In the genomic region with DNA sequence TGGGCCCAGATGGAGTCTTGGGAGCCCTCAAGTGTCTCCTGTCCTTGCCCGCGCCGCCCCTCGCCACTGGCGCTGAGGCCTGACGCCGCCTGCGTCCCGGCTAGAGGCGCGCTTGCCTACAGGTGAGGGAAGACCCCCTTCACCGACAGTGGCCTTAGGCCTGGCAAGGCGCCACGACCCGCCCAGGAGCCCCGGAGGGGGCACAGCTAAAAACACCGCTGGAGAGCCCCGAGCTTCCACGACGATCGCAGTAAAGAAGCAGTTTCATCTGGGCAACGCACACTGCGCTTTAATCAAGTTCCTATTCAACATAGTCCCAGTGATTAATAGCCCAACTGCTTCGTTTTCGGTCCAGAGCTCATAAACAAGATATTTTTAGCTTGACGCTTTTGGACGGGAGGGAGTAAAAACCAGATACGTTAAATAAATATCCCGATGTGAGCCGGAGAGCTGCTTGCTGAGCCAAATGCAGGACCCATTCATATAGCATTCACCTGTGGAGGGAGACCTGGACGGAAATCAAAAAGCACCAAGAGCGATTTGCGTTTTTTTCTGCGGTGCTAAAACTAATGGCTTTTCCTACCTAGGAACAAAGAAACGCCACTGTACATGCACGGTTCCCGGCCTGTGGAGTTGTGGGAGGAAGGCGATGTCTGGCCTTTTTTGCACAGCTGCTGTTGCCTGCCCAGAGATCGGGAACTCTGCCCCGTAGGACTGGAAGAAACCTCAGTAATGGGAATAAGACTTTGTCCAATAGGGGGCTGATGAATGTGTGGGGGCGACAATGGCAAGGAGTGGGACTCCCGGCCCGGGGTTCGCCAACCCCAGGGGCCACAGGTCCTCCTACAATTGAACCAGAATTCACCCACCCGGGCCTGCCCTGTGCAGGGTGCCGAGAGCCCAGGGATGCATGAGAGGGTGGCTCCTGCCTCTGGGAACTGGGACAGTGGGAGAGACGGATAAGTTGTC, we compare ENCODE assay signal across 9 cellular contexts. TPM values are rescaled to one million over a fixed set of nuclear protein-coding genes. Genes with fewer than 3 reads are reported as not detected.
DNase-seq lines count a peak whose midpoint lies in the region; ATAC-seq and TF ChIP-seq lines count a peak whose summit lies in the region.
"Had no signal": no experiment of that assay in that cellular context is flagged by ENCODE, and none has a peak within 500 bp of the region (broad histone marks: within the 10 kb centered on the region; RNA-seq: fewer than 3 reads in every experiment).

No MANE protein-coding gene starts in this region.

- intact Hi-C loops in A673 (cut with micrococcal nuclease; ENCODE audit: unreplicated experiment), result no loop called here
- intact Hi-C loops in esophagus squamous epithelium (cut with DNase I), result loop anchor here (5.0 kb wide), 1 partner anchor 68 kb away; the partner anchor contains the start of gene CEBPG
- intact Hi-C loops in naive thymus-derived CD4-positive, alpha-beta T cell (cut with micrococcal nuclease), result loop anchor here in 1 of 2 donors (2.0 to 10.0 kb wide), 2 partner anchors 69 kb away; partner anchors contain the start of gene CEBPG

- peaks cover 18 to 56% (median 39%) of the 10 kb centered on the region in 5 donors for H3K27me3 Mint-ChIP-seq in naive thymus-derived CD4-positive, alpha-beta T cell

- no peaks in the 10 kb centered on the region for H3K9me3 Mint-ChIP-seq in naive thymus-derived CD4-positive, alpha-beta T cell
- H3K9me3 Mint-ChIP-seq: activated CD4-positive, alpha-beta T cell treated with anti-CD3 and anti-CD28 coated beads, Interleukin-2, amount 10 ng/mL, durations not matched to agents 7 days and 5 days had no signal

- DNase-seq in A673 (ENCODE audit: low spot score), result no peak
- DNase-seq in LNCaP clone FGC (ENCODE audit: low read depth), result no peak
- no peak for DNase-seq in esophagus squamous epithelium (lab: John Stamatoyannopoulos, UW)
- DNase-seq in naive thymus-derived CD4-positive, alpha-beta T cell, result no peak
- no peak for DNase-seq in NCI-H146 treated with DMSO at 0.1 percent for 48 hours (lab: John Stamatoyannopoulos, UW; ENCODE audit: unreplicated experiment)
- DNase-seq in retina, result no peak
- no peak for DNase-seq in stimulated activated CD4-positive, alpha-beta T cell treated with anti-CD3 and anti-CD28 coated beads, Interleukin-1b, Interleukin-23, amount 100 ng/mL, for 48 hours
- DNase-seq: activated CD4-positive, alpha-beta T cell treated with anti-CD3 and anti-CD28 coated beads, Interleukin-2, amount 10 ng/mL, durations not matched to agents 7 days and 5 days had no signal

- H3K36me3 Mint-ChIP-seq in naive thymus-derived CD4-positive, alpha-beta T cell, result no peaks in the 10 kb centered on the region

- peak overlapping the region in 1 of 9 donors; percentile 45 for H3K27ac Mint-ChIP-seq in naive thymus-derived CD4-positive, alpha-beta T cell
- H3K27ac Mint-ChIP-seq: activated CD4-positive, alpha-beta T cell treated with anti-CD3 and anti-CD28 coated beads, Interleukin-2, amount 10 ng/mL, durations not matched to agents 7 days and 5 days had no signal

- peak overlapping the region in 6 of 10 donors; percentile 39 to 78 (median 52) for H3K4me3 Mint-ChIP-seq in naive thymus-derived CD4-positive, alpha-beta T cell
- H3K4me3 Mint-ChIP-seq: activated CD4-positive, alpha-beta T cell treated with anti-CD3 and anti-CD28 coated beads, Interleukin-2, amount 10 ng/mL, durations not matched to agents 7 days and 5 days had no signal

- no peaks in the 10 kb centered on the region for H3K9me3 ChIP-seq in A673 (ENCODE audit: low read depth, low read length, poor library complexity, severe bottlenecking)
- no peaks in the 10 kb centered on the region for H3K9me3 ChIP-seq in esophagus squamous epithelium
- no peaks in the 10 kb centered on the region for H3K9me3 ChIP-seq in naive thymus-derived CD4-positive, alpha-beta T cell (ENCODE audit: control insufficient read depth in 2 of 3, low read length in 3 of 3)

- POLR2A ChIA-PET in A673 (lab: Charles Lee; ENCODE audit: low non-redundant PET), result interaction anchor here (0.6 to 0.7 kb wide), 2 partner anchors 24 to 462 kb away, joined by 3 read pairs; no protein-coding TSS in a partner anchor
- POLR2A ChIA-PET in naive thymus-derived CD4-positive, alpha-beta T cell (lab: Charles Lee), result no interaction called here

- 39 to 46% methylated on average over 23 of the region's 47 CpGs for WGBS in esophagus squamous epithelium, 2 donors

- H3K27me3 ChIP-seq in A673 (replicated peaks; ENCODE audit: insufficient read depth, low read depth, low read length, poor library complexity), result peaks cover 34% of the 10 kb centered on the region
- peaks cover 0 to 28% (median 0%) of the 10 kb centered on the region in 4 donors for H3K27me3 ChIP-seq in esophagus squamous epithelium
- H3K27me3 ChIP-seq in naive thymus-derived CD4-positive, alpha-beta T cell (ENCODE audit: control insufficient read depth in 2 of 2, insufficient read depth in 2 of 2, low read length in 2 of 2), result no peaks in the 10 kb centered on the region

- H3K4me3 ChIP-seq in A673 (ENCODE audit: low read depth, low read length, poor library complexity, severe bottlenecking), result peak overlapping the region; percentile 68
- H3K4me3 ChIP-seq in LNCaP clone FGC (ENCODE audit: low read depth, low read length), result peak overlapping the region; percentile 76
- H3K4me3 ChIP-seq in esophagus squamous epithelium, result peak overlapping the region; percentile 78 to 94 (median 87)
- H3K4me3 ChIP-seq in naive thymus-derived CD4-positive, alpha-beta T cell (ENCODE audit: low read length), result no peak overlapping the region

- no peak for ATAC-seq in naive thymus-derived CD4-positive, alpha-beta T cell
- no peak for ATAC-seq in HG02973 (IDR thresholded peaks at IDR 0.05; ENCODE audit: unreplicated experiment)

- CTCF ChIA-PET in A673 (lab: Charles Lee), result no interaction called here
- CTCF ChIA-PET in naive thymus-derived CD4-positive, alpha-beta T cell (lab: Charles Lee), result no interaction called here

- no peak overlapping the region for H3K27ac ChIP-seq in A673 (ENCODE audit: low read depth, low read length, poor library complexity, severe bottlenecking)
- H3K27ac ChIP-seq in esophagus squamous epithelium, result peak overlapping the region; percentile 85 to 95 (median 90)
- no peak overlapping the region for H3K27ac ChIP-seq in naive thymus-derived CD4-positive, alpha-beta T cell (ENCODE audit: low read depth, low read length)

- no peaks in the 10 kb centered on the region for H3K4me1 ChIP-seq in A673 (ENCODE audit: insufficient read depth, low read length, poor library complexity, severe bottlenecking)
- H3K4me1 ChIP-seq in esophagus squamous epithelium, result peaks cover 22 to 57% (median 25%) of the 10 kb centered on the region in 3 donors
- no peaks in the 10 kb centered on the region for H3K4me1 ChIP-seq in naive thymus-derived CD4-positive, alpha-beta T cell (ENCODE audit: control insufficient read depth in 2 of 2, insufficient read depth in 2 of 2, low read length in 2 of 2)

- H3K4me1 Mint-ChIP-seq in naive thymus-derived CD4-positive, alpha-beta T cell, result peaks cover 0 to 8% (median 4%) of the 10 kb centered on the region in 7 donors
- H3K4me1 Mint-ChIP-seq: activated CD4-positive, alpha-beta T cell treated with anti-CD3 and anti-CD28 coated beads, Interleukin-2, amount 10 ng/mL, durations not matched to agents 7 days and 5 days had no signal

- TF ChIP-seq CTCF in A673 (conservative IDR thresholded peaks at IDR 0.05; ENCODE audit: low read depth, low read length) (no peak), LNCaP clone FGC (IDR thresholded peaks at IDR 0.05; ENCODE audit: control insufficient read depth, extremely low read depth, insufficient read depth) (no peak), esophagus squamous epithelium (IDR thresholded peaks at IDR 0.05) (no peak)

- no peaks in the 10 kb centered on the region for H3K36me3 ChIP-seq in A673 (ENCODE audit: insufficient read depth, low read length, poor library complexity, severe bottlenecking)
- H3K36me3 ChIP-seq in esophagus squamous epithelium, result no peaks in the 10 kb centered on the region
- no peaks in the 10 kb centered on the region for H3K36me3 ChIP-seq in naive thymus-derived CD4-positive, alpha-beta T cell (ENCODE audit: control insufficient read depth in 2 of 3, insufficient read depth in 3 of 3, low read length in 3 of 3)

- no peak for TF ChIP-seq POLR2A in esophagus squamous epithelium (IDR thresholded peaks at IDR 0.05)

- BruUV-seq in A673 (replicated peaks; lab: Mats Ljungman, UMichigan), result no TSS peak

RNA-seq across cellular contexts. Expression of gene CEBPA, which starts 1.7 kb away (rescaled TPM):
- 1.4 TPM in 2 replicates for total RNA-seq in A673 (2021)
- total RNA-seq in esophagus squamous epithelium, result 10 to 100 TPM; 27.1 to 33.5 (median 31.5) TPM
- 10 to 100 TPM in 1 of 5 experiments, 1 to 10 TPM in 3, under 1 TPM in 1; 0.22 to 26.2 (median 1.9) TPM for total RNA-seq in naive thymus-derived CD4-positive, alpha-beta T cell
- polyA plus RNA-seq in naive thymus-derived CD4-positive, alpha-beta T cell, result not detected

Comparison
In these comparisons a context has a peak if more than half of its experiments do, and no peak if none do; other contexts are left out.
1. H3K27ac ChIP-seq: peak in esophagus squamous epithelium (4 of 4); none in A673 (single experiment) and naive thymus-derived CD4-positive, alpha-beta T cell (single experiment).